In the genomic region with DNA sequence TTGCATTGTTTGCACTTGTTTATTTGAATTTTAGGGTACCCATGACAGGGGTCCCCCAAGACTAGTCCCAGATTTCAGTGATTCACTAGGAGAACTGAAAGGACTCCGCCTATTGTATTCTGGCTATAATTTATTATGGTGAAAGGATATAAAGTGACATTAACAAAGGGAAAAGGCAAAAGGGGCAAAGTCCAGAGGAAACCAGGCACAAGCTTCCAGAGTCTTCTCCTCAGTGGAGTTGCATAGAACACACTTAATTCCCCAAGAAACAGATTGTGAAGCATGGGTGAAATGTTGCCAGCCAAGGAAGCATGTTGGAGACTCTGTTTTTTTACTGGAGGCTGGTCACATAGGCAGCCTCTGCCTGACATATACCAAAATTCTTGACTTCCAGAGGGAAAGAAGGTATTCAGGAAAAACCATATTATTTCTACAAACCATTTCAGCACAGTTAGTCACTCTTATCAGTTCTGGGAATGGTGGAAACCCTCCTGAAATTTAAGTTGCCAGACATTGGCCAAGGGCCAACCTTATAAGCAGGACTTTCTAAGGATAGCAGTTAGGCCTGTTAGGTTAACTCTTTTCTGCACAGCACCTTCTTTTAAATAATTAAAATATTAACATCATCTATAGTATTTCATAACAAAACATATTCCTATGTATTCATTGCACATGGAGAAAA, we compare ENCODE assay signal across 23 cellular contexts.
"Had no signal": no experiment of that assay in that cellular context is flagged by ENCODE, and none has a peak within 500 bp of the region (broad histone marks: within the 10 kb centered on the region; RNA-seq: fewer than 3 reads in every experiment).

No MANE protein-coding gene starts in this region.

- H3K4me1 ChIP-seq: prostate gland, right atrium auricular region, tibial artery had no signal

- H3K27ac ChIP-seq: gastrocnemius medialis, prostate gland, right atrium auricular region, tibial artery had no signal

- ATAC-seq: activated CD4-positive, alpha-beta T cell treated with anti-CD3 and anti-CD28 coated beads for 36 hours; effector memory CD8-positive, alpha-beta T cell; gastrocnemius medialis; left ventricle myocardium superior; natural killer cell treated with Interleukin-12 subunit alpha and Interleukin-12 subunit beta and Interleukin-15 and Interleukin-18, amount 100 ng/mL, for 72 hours; stimulated activated naive CD8-positive, alpha-beta T cell treated with anti-CD3 and anti-CD28 coated beads, Interleukin-15, amount 100 ng/mL, for 72 hours had no signal

- H3K4me3 Mint-ChIP-seq: activated B cell treated with CpG ODN at 0.5 μM for 24 hours; activated CD4-positive, alpha-beta T cell treated with anti-CD3 and anti-CD28 coated beads for 36 hours; activated naive CD4-positive, alpha-beta T cell treated with anti-CD3 and anti-CD28 coated beads for 36 hours; activated naive CD8-positive, alpha-beta T cell treated with anti-CD3 and anti-CD28 coated beads, Interleukin-2, amount 10 ng/mL, durations not matched to agents 7 days and 5 days; activated T-cell treated with anti-CD3 and anti-CD28 coated beads, Interleukin-2, amount 50 U/mL, for 24 hours; central memory CD8-positive, alpha-beta T cell; effector memory CD8-positive, alpha-beta T cell; natural killer cell treated with Interleukin-12 subunit alpha and Interleukin-12 subunit beta and Interleukin-15 and Interleukin-18, amount 100 ng/mL, for 72 hours; stimulated activated naive CD8-positive, alpha-beta T cell treated with anti-CD3 and anti-CD28 coated beads, Interleukin-15, amount 100 ng/mL, for 72 hours had no signal

- H3K27ac Mint-ChIP-seq: activated B cell treated with CpG ODN at 0.5 μM for 24 hours; activated CD4-positive, alpha-beta T cell treated with anti-CD3 and anti-CD28 coated beads for 36 hours; activated naive CD4-positive, alpha-beta T cell treated with anti-CD3 and anti-CD28 coated beads for 36 hours; activated naive CD8-positive, alpha-beta T cell treated with anti-CD3 and anti-CD28 coated beads, Interleukin-2, amount 10 ng/mL, durations not matched to agents 7 days and 5 days; activated T-cell treated with anti-CD3 and anti-CD28 coated beads, Interleukin-2, amount 50 U/mL, for 24 hours; activated T-helper 2 cell treated with anti-CD3 and anti-CD28 coated beads, Interferon-gamma antibody, Interleukin-2, Interleukin-4, amounts not matched to agents 10 μg/mL and 5 μg/mL and 100 μg/mL, durations not matched to agents 14 hours and 24 hours and 36 hours; effector memory CD8-positive, alpha-beta T cell; natural killer cell treated with Interleukin-12 subunit alpha and Interleukin-12 subunit beta and Interleukin-15 and Interleukin-18, amount 100 ng/mL, for 72 hours; stimulated activated naive CD8-positive, alpha-beta T cell treated with anti-CD3 and anti-CD28 coated beads, Interleukin-15, amount 100 ng/mL, for 72 hours had no signal

- H3K9me3 Mint-ChIP-seq: central memory CD8-positive, alpha-beta T cell; effector memory CD8-positive, alpha-beta T cell; natural killer cell treated with Interleukin-12 subunit alpha and Interleukin-12 subunit beta and Interleukin-15 and Interleukin-18, amount 100 ng/mL, for 72 hours; stimulated activated naive CD8-positive, alpha-beta T cell treated with anti-CD3 and anti-CD28 coated beads, Interleukin-15, amount 100 ng/mL, for 72 hours had no signal

- H3K27me3 Mint-ChIP-seq: activated B cell treated with CpG ODN at 0.5 μM for 24 hours; activated CD4-positive, alpha-beta T cell treated with anti-CD3 and anti-CD28 coated beads for 36 hours; activated naive CD8-positive, alpha-beta T cell treated with anti-CD3 and anti-CD28 coated beads, Interleukin-2, amount 10 ng/mL, durations not matched to agents 7 days and 5 days; activated T-cell treated with anti-CD3 and anti-CD28 coated beads, Interleukin-2, amount 50 U/mL, for 24 hours; central memory CD8-positive, alpha-beta T cell; effector memory CD8-positive, alpha-beta T cell; natural killer cell treated with Interleukin-12 subunit alpha and Interleukin-12 subunit beta and Interleukin-15 and Interleukin-18, amount 100 ng/mL, for 72 hours; stimulated activated naive CD8-positive, alpha-beta T cell treated with anti-CD3 and anti-CD28 coated beads, Interleukin-15, amount 100 ng/mL, for 72 hours had no signal

- H3K4me3 ChIP-seq: gastrocnemius medialis, prostate gland, right atrium auricular region, tibial artery had no signal

- DNase-seq: activated B cell treated with CpG ODN at 0.5 μM for 24 hours; activated CD4-positive, alpha-beta T cell treated with anti-CD3 and anti-CD28 coated beads for 36 hours; activated CD4-positive, alpha-beta T cell treated with anti-CD3 and anti-CD28 coated beads, Interleukin-2, amount 50 U/mL, for 4 hours; activated CD8-positive, alpha-beta memory T cell treated with anti-CD3 and anti-CD28 coated beads for 24 hours; activated CD8-positive, alpha-beta memory T cell treated with anti-CD3 and anti-CD28 coated beads, Interleukin-2, amount 50 U/mL, for 4 hours; activated naive CD4-positive, alpha-beta T cell treated with anti-CD3 and anti-CD28 coated beads for 36 hours; activated naive CD8-positive, alpha-beta T cell treated with anti-CD3 and anti-CD28 coated beads, Interleukin-2, amount 10 ng/mL, durations not matched to agents 7 days and 5 days; activated T-cell treated with anti-CD3 and anti-CD28 coated beads, Interleukin-2, amount 50 U/mL, for 24 hours; anterior cingulate cortex; effector memory CD8-positive, alpha-beta T cell; gastrocnemius medialis; hippocampal formation; left ventricle myocardium superior; midbrain; stimulated activated CD4-positive, alpha-beta T cell treated with anti-CD3 and anti-CD28 coated beads, Interleukin-1b, Interleukin-23, amount 100 ng/mL, for 48 hours; stimulated activated naive CD8-positive, alpha-beta T cell treated with anti-CD3 and anti-CD28 coated beads, Interleukin-15, amount 100 ng/mL, for 72 hours; T1000; tibial artery had no signal

- H3K36me3 ChIP-seq: prostate gland had no signal

- H3K9me3 ChIP-seq: gastrocnemius medialis, prostate gland, tibial artery had no signal

- H3K27me3 ChIP-seq: gastrocnemius medialis, right atrium auricular region, tibial artery had no signal
